In the genomic region with DNA sequence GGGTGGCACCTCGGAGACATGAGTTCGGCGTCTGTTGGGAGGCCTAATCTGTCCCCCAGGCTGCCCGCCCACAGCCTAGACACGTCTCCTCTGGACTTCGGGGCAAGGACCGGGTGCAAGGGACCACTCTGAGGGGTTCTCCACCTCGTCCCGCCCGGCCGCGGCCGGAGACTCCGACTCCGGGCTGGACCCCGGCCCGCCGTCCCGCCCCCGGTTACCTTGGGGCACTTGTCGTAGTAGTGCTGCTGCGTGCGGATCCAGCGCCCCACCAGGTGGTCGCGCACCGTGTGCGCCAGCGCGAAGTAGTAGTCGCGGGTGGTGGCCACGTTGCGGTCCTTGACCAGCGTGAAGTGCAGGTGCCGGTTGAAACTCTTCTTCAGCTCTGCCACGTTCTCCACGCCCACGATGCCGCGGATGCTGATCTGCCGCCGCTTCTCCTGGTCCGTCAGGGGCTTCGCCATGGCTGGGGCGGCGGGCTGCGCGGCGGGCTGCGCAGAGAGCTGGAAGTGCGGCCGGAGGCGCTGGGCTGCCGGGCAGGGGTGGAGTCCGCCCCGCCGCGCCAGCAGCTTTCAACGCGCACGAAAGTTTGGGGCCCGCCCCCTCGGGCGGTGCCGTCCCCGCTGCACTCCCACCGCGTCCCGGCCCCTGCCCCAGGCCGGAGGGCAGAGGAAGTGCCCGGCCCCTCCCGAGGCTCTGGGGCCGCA, we compare ENCODE assay signal across 8 cellular contexts. TPM values are rescaled to one million over a fixed set of nuclear protein-coding genes. Genes with fewer than 3 reads are reported as not detected.
DNase-seq lines count a peak whose midpoint lies in the region; ATAC-seq and TF ChIP-seq lines count a peak whose summit lies in the region.

A gene (minus strand): TSS at position 541 of the 704 bp plus-strand sequence. CDS start 80 bp downstream, at position 461.

- H3K4me3 Mint-ChIP-seq in natural killer cell = peak within 1 kb of the TSS; percentile 89

- H3K27ac Mint-ChIP-seq in natural killer cell = no peak within 1 kb of the TSS

- TF ChIP-seq EP300 in upper lobe of left lung (IDR thresholded peaks at IDR 0.05) = no peak

- H3K36me3 Mint-ChIP-seq in natural killer cell = no peaks in the 10 kb centered on the region

- TF ChIP-seq CTCF in GM06990 (IDR thresholded peaks at IDR 0.05; ENCODE audit: insufficient read depth, low read length, poor library complexity, severe bottlenecking) (no peak), fibroblast of the aortic adventitia (IDR thresholded peaks at IDR 0.05; ENCODE audit: insufficient read depth, low read length) (no peak), natural killer cell (IDR thresholded peaks at IDR 0.05) (no peak), upper lobe of left lung (IDR thresholded peaks at IDR 0.05) (peak in 1 of 6 experiments; percentile 23)

- H3K27ac ChIP-seq in upper lobe of left lung = peak within 1 kb of the TSS; percentile 74 to 92 (median 84)

- H3K36me3 ChIP-seq in GM06990 (ENCODE audit: control insufficient read depth, insufficient read depth, low read length) (no peaks in the 10 kb centered on the region), upper lobe of left lung (no peaks in the 10 kb centered on the region)

- DNase-seq in GM06990 (ENCODE audit: extremely low read depth, insufficient read length) = peak; percentile 35
- DNase-seq in HCEC 1CT = peak; percentile 78
- DNase-seq in NCI-H345 treated with DMSO at 0.1 percent for 48 hours (lab: John Stamatoyannopoulos, UW; ENCODE audit: unreplicated experiment) = peak; percentile 26
- peak; percentile 72 for DNase-seq in activated CD8-positive, alpha-beta memory T cell treated with anti-CD3 and anti-CD28 coated beads, Interleukin-2, amount 50 U/mL, for 48 hours
- DNase-seq in fibroblast of the aortic adventitia (ENCODE audit: low read depth) = peak; percentile 59
- DNase-seq in natural killer cell = no peak
- peak; percentile 87 to 96 for DNase-seq in upper lobe of left lung
- no peak for DNase-seq in cortex of kidney (lab: John Stamatoyannopoulos, UW)

- peak; percentile 63 to 78 (median 77) for ATAC-seq in natural killer cell
- ATAC-seq in upper lobe of left lung (ENCODE audit: low FRiP score in 2 of 2) = peak; percentile 89 to 98

- peaks cover 6 to 14% of the 10 kb centered on the region in 2 donors for H3K4me1 Mint-ChIP-seq in natural killer cell

- H3K27me3 ChIP-seq in GM06990 (replicated peaks; ENCODE audit: control insufficient read depth, insufficient read depth, low read length) (peaks cover 8% of the 10 kb centered on the region), upper lobe of left lung (no peaks in the 10 kb centered on the region)

- peaks cover 30 to 39% of the 10 kb centered on the region in 2 donors for H3K27me3 Mint-ChIP-seq in natural killer cell (ENCODE audit: low read depth in 2 of 2)

- intact Hi-C loops in natural killer cell (cut with micrococcal nuclease) = no loop called here

- H3K9me3 Mint-ChIP-seq in natural killer cell = no peaks in the 10 kb centered on the region

- WGBS in upper lobe of left lung, 2 donors = 1 to 10% methylated on average over 4 to 48 of the region's 74 CpGs

- peak in 3 of 4 donors; percentile 41 to 85 (median 42) for TF ChIP-seq POLR2A in upper lobe of left lung (IDR thresholded peaks at IDR 0.05)

- H3K4me3 ChIP-seq in GM06990 (replicated peaks; ENCODE audit: low read depth, low read length) = peak within 1 kb of the TSS; percentile 66
- peak within 1 kb of the TSS; percentile 91 for H3K4me3 ChIP-seq in fibroblast of the aortic adventitia (ENCODE audit: low read depth, low read length)
- H3K4me3 ChIP-seq in upper lobe of left lung = peak within 1 kb of the TSS; percentile 59 to 78 (median 70)

- peaks cover 0 to 14% (median 9%) of the 10 kb centered on the region in 4 donors for H3K4me1 ChIP-seq in upper lobe of left lung

- no peaks in the 10 kb centered on the region for H3K9me3 ChIP-seq in upper lobe of left lung

RNA-seq across cellular contexts. Expression of the gene that starts here (rescaled TPM):
- total RNA-seq in fibroblast of the aortic adventitia (ENCODE audit: low replicate concordance) = 39.3 and 79.5 TPM in 2 replicates
- 10 to 100 TPM in 1 of 3 donors, 1 to 10 TPM in 2; 2.0 to 22.3 (median 3.2) TPM for total RNA-seq in natural killer cell
- total RNA-seq in upper lobe of left lung = 10 to 100 TPM; 33.6 to 73.2 (median 55.9) TPM

Comparison
In these comparisons a context has a peak if more than half of its experiments do, and no peak if none do; other contexts are left out.
1. DNase-seq: peak in GM06990 (single experiment), HCEC 1CT (single experiment), NCI-H345 treated with DMSO at 0.1 percent for 48 hours (single experiment), activated CD8-positive, alpha-beta memory T cell treated with anti-CD3 and anti-CD28 coated beads, Interleukin-2, amount 50 U/mL, for 48 hours (single experiment), fibroblast of the aortic adventitia (single experiment) and upper lobe of left lung (2 of 2); none in natural killer cell (single experiment) and cortex of kidney (single experiment).
2. Peak in every context shown above with its lines, with median percentiles within 50 percentile points of each other: H3K4me3 ChIP-seq.